ENCODE assay signal across 33 cellular contexts in the genomic region with DNA sequence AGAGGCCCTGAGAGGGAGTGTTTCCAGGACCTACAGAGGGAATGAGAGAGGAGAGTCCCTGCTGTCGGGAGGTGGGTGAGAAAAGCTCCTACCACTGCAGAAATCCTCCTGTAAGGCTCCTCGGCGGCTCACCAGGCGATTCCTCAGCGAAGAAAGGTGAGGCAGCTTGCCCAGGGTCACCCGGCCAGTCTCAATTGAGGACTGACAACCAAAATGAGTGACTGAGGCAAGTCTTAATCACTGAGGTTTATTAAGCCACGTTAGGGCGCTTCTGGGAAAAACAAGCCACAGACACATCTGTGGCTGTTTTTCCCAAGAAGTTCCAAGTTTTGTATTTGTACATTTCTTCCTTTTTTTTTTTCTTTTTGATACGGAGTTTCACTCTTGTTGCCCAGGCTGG. TPM values are rescaled to one million over a fixed set of nuclear protein-coding genes. Genes with fewer than 3 reads are reported as not detected.
"Had no signal": no experiment of that assay in that cellular context is flagged by ENCODE, and none has a peak within 500 bp of the region (broad histone marks: within the 10 kb centered on the region; RNA-seq: fewer than 3 reads in every experiment).

No MANE protein-coding gene starts in this region.

- DNase-seq: activated CD4-positive, alpha-beta T cell treated with anti-CD3 and anti-CD28 coated beads for 4 hours; activated CD4-positive, alpha-beta T cell treated with anti-CD3 and anti-CD28 coated beads, Interleukin-2, amount 50 U/mL, for 4 hours; activated effector memory CD4-positive, alpha-beta T cell treated with Interleukin-2 at 50 U/mL for 16 hours; activated naive CD4-positive, alpha-beta T cell treated with anti-CD3 and anti-CD28 coated beads for 36 hours; activated T-cell treated with anti-CD3 and anti-CD28 coated beads for 4 hours; amygdala; central memory CD4-positive, alpha-beta T cell; dermis blood vessel endothelial cell; effector CD4-positive, alpha-beta T cell; foreskin keratinocyte; heart right ventricle; islet precursor cell; left ventricle myocardium inferior; stimulated activated CD4-positive, alpha-beta T cell treated with anti-CD3 and anti-CD28 coated beads, Interleukin-1b, Interleukin-23, amount 100 ng/mL, for 48 hours; stimulated activated CD4-positive, alpha-beta T cell treated with anti-CD3 and anti-CD28 coated beads, Interleukin-4, amount 100 ng/mL, for 4 hours; stimulated activated naive B cell treated with anti-CD40 and anti-IgM and Interleukin-4, amounts not matched to agents 10 μg/mL and 1 μg/mL and 100 μg/mL, for 72 hours; T-helper 1 cell had no signal

- H3K27me3 ChIP-seq: breast epithelium, esophagus muscularis mucosa, foreskin keratinocyte, right lobe of liver, tibial nerve had no signal

- H3K4me1 ChIP-seq: breast epithelium, foreskin keratinocyte had no signal

- H3K36me3 ChIP-seq: breast epithelium, esophagus muscularis mucosa, heart right ventricle, left ventricle myocardium inferior, right lobe of liver, tibial nerve had no signal

- ATAC-seq: foreskin keratinocyte; natural killer cell treated with Interleukin-12 subunit alpha and Interleukin-12 subunit beta and Interleukin-15 and Interleukin-18, amount 100 ng/mL, for 72 hours; stimulated activated naive B cell treated with anti-CD40 and anti-IgM and Interleukin-4, amounts not matched to agents 10 μg/mL and 1 μg/mL and 100 μg/mL, for 72 hours had no signal

- H3K27ac Mint-ChIP-seq: activated naive CD4-positive, alpha-beta T cell treated with anti-CD3 and anti-CD28 coated beads for 36 hours; natural killer cell treated with Interleukin-12 subunit alpha and Interleukin-12 subunit beta and Interleukin-15 and Interleukin-18, amount 100 ng/mL, for 72 hours; progenitor cell of endocrine pancreas; stimulated activated naive B cell treated with anti-CD40 and anti-IgM and Interleukin-4, amounts not matched to agents 10 μg/mL and 1 μg/mL and 100 μg/mL, for 72 hours; T-helper 2 cell treated with Interferon-gamma antibody and Interleukin-4, amounts not matched to agents 5 μg/mL and 100 μg/mL, for 36 hours had no signal

- H3K27me3 Mint-ChIP-seq: natural killer cell treated with Interleukin-12 subunit alpha and Interleukin-12 subunit beta and Interleukin-15 and Interleukin-18, amount 100 ng/mL, for 72 hours; stimulated activated naive B cell treated with anti-CD40 and anti-IgM and Interleukin-4, amounts not matched to agents 10 μg/mL and 1 μg/mL and 100 μg/mL, for 72 hours had no signal

- H3K4me3 ChIP-seq: breast epithelium, esophagus muscularis mucosa, heart right ventricle, left ventricle myocardium inferior, mucosa of descending colon, right lobe of liver, skin epidermis, tibial nerve had no signal

- H3K36me3 Mint-ChIP-seq: natural killer cell treated with Interleukin-12 subunit alpha and Interleukin-12 subunit beta and Interleukin-15 and Interleukin-18, amount 100 ng/mL, for 72 hours; stimulated activated naive B cell treated with anti-CD40 and anti-IgM and Interleukin-4, amounts not matched to agents 10 μg/mL and 1 μg/mL and 100 μg/mL, for 72 hours had no signal

- H3K9me3 Mint-ChIP-seq: activated naive CD4-positive, alpha-beta T cell treated with anti-CD3 and anti-CD28 coated beads for 36 hours; natural killer cell treated with Interleukin-12 subunit alpha and Interleukin-12 subunit beta and Interleukin-15 and Interleukin-18, amount 100 ng/mL, for 72 hours; T-helper 2 cell treated with Interferon-gamma antibody and Interleukin-4, amounts not matched to agents 5 μg/mL and 100 μg/mL, for 36 hours had no signal

- H3K4me3 Mint-ChIP-seq: activated naive CD4-positive, alpha-beta T cell treated with anti-CD3 and anti-CD28 coated beads for 36 hours; natural killer cell treated with Interleukin-12 subunit alpha and Interleukin-12 subunit beta and Interleukin-15 and Interleukin-18, amount 100 ng/mL, for 72 hours; stimulated activated naive B cell treated with anti-CD40 and anti-IgM and Interleukin-4, amounts not matched to agents 10 μg/mL and 1 μg/mL and 100 μg/mL, for 72 hours; T-helper 2 cell treated with Interferon-gamma antibody and Interleukin-4, amounts not matched to agents 5 μg/mL and 100 μg/mL, for 36 hours had no signal

- H3K27ac ChIP-seq: breast epithelium, esophagus muscularis mucosa, foreskin keratinocyte, left ventricle myocardium inferior, right lobe of liver, tibial nerve, VCaP had no signal

- H3K9me3 ChIP-seq: breast epithelium, esophagus muscularis mucosa, heart right ventricle, left ventricle myocardium inferior, mucosa of descending colon, right lobe of liver, tibial nerve had no signal

RNA-seq across cellular contexts. Expression of gene ZDHHC19, which starts 48.5 kb away (rescaled TPM):
- total RNA-seq: activated naive CD4-positive, alpha-beta T cell treated with anti-CD3 and anti-CD28 coated beads for 36 hours; breast epithelium; dermis blood vessel endothelial cell; esophagus muscularis mucosa; foreskin keratinocyte; left ventricle myocardium inferior; lung microvascular endothelial cell; mucosa of descending colon; myocyte; osteoblast; progenitor cell of endocrine pancreas; renal cortical epithelial cell; temporal lobe; tibial nerve; urinary bladder had no signal
- polyA plus RNA-seq: foreskin keratinocyte, urinary bladder had no signal

RNA-seq across cellular contexts. Expression of gene SLC51A, which starts 53.7 kb away (rescaled TPM):
- total RNA-seq: activated naive CD4-positive, alpha-beta T cell treated with anti-CD3 and anti-CD28 coated beads for 36 hours; breast epithelium; dermis blood vessel endothelial cell; esophagus muscularis mucosa; foreskin keratinocyte; left ventricle myocardium inferior; lung microvascular endothelial cell; myocyte; natural killer cell treated with Interleukin-12 subunit alpha and Interleukin-12 subunit beta and Interleukin-15 and Interleukin-18, amount 100 ng/mL, for 72 hours; osteoblast; renal cortical epithelial cell; urinary bladder had no signal
- polyA plus RNA-seq: foreskin keratinocyte had no signal
